In genomic region chr17:81940538-81941483, GRCh38 we compare ENCODE assay signal across 1 cellular context.
TF ChIP-seq lines count a peak whose summit lies in the region.

No MANE protein-coding gene starts in this region.

TF ChIP-seq in H1, 55 proteins besides CTCF, POLR2A, EP300 and RAD21:
- TF ChIP-seq JUND (IDR thresholded peaks at IDR 0.05; ENCODE audit: low read length) (no peak), SIN3A (conservative IDR thresholded peaks at IDR 0.05 in 1 of 2, IDR thresholded peaks at IDR 0.05 in 1 of 2; ENCODE audit: low read depth in 1 of 2, low read length in 2 of 2) (no peak), SIX5 (IDR thresholded peaks at IDR 0.05; ENCODE audit: low read depth, low read length) (no peak), EZH2 (IDR thresholded peaks at IDR 0.05; ENCODE audit: low read depth, low read length, severe bottlenecking) (no peak), SP1 (IDR thresholded peaks at IDR 0.05; ENCODE audit: low read depth, low read length) (no peak), USF2 (IDR thresholded peaks at IDR 0.05; ENCODE audit: low read length) (no peak), CBX8 (IDR thresholded peaks at IDR 0.05; ENCODE audit: borderline replicate concordance, low read depth, low read length) (no peak), TAF7 (optimal IDR thresholded peaks at IDR 0.05; ENCODE audit: borderline replicate concordance, low read depth, low read length) (no peak), RXRA (IDR thresholded peaks at IDR 0.05; ENCODE audit: insufficient read depth, low read depth, low read length) (no peak), POU5F1 (IDR thresholded peaks at IDR 0.05; ENCODE audit: low read depth, low read length) (no peak), RBBP5 (IDR thresholded peaks at IDR 0.05; ENCODE audit: borderline replicate concordance, low read depth, low read length) (no peak), HDAC2 (IDR thresholded peaks at IDR 0.05; ENCODE audit: borderline replicate concordance in 1 of 2, low read depth in 2 of 2, low read length in 2 of 2) (no peak)
TF ChIP-seq in H1: peak in this region for 0.
